In genomic region chr1:212628813-212629415, GRCh38 we compare ENCODE assay signal across 20 cellular contexts. TPM values are rescaled to one million over a fixed set of nuclear protein-coding genes. Genes with fewer than 3 reads are reported as not detected.
DNase-seq lines count a peak whose midpoint lies in the region; ATAC-seq and TF ChIP-seq lines count a peak whose summit lies in the region.
"Had no signal": no experiment of that assay in that cellular context is flagged by ENCODE, and none has a peak within 500 bp of the region (broad histone marks: within the 10 kb centered on the region; RNA-seq: fewer than 3 reads in every experiment).

No MANE protein-coding gene starts in this region.

- DNase-seq in hepatocyte (ENCODE audit: low spot score) (no peak), right lobe of liver (no peak), SK-N-SH (no peak), left cardiac atrium (no peak)
- DNase-seq in naive thymus-derived CD8-positive, alpha-beta T cell = no peak
- no peak for DNase-seq in stimulated activated effector memory CD8-positive, alpha-beta T cell treated with anti-CD3 and anti-CD28 coated beads, Interleukin-12 subunit alpha, Interleukin-12 subunit beta, amount 100 ng/mL, for 72 hours (ENCODE audit: low spot score in 2 of 2)
- DNase-seq: 8988T; ACHN; CD4-positive, CD25-positive, alpha-beta regulatory T cell; H7; MV-4-11; NCI-H1105 treated with DMSO at 0.1 percent for 48 hours; NCI-H146; NCI-H1930; NCI-H2107; NCI-H524; NCI-H748 treated with DMSO at 0.1 percent for 48 hours had no signal

- peak overlapping the region in 5 of 11 experiments; percentile 40 to 80 (median 60); a peak in 8 of 22 replicates for H3K27ac ChIP-seq in BLaER1 treated with 17β-estradiol and CSF1 and Interleukin-3, amounts not matched to agents 10 nM and 100 nM
- H3K27ac ChIP-seq in hepatocyte (peak overlapping the region; percentile 33), right lobe of liver (peak overlapping the region in 1 of 3 donors; percentile 78), SK-N-SH (ENCODE audit: low read depth in 2 of 2, low read length in 1 of 2) (no peak overlapping the region)

- H3K4me1 Mint-ChIP-seq in nephron = peaks cover 14% of the 10 kb centered on the region
- H3K4me1 Mint-ChIP-seq in naive thymus-derived CD8-positive, alpha-beta T cell = peaks cover 0 to 3% (median 0%) of the 10 kb centered on the region in 4 donors
- no peaks in the 10 kb centered on the region for H3K4me1 Mint-ChIP-seq in stimulated activated effector memory CD8-positive, alpha-beta T cell treated with anti-CD3 and anti-CD28 coated beads, Interleukin-12 subunit alpha, Interleukin-12 subunit beta, amount 100 ng/mL, for 72 hours
- H3K4me1 Mint-ChIP-seq: CD4-positive, CD25-positive, alpha-beta regulatory T cell had no signal

- POLR2A ChIA-PET in naive thymus-derived CD8-positive, alpha-beta T cell (lab: Charles Lee) = interaction anchor here (0.7 kb wide), 1 partner anchor 221 kb away, joined by 3 read pairs; no protein-coding TSS in a partner anchor
- POLR2A ChIA-PET in SK-N-SH (lab: Yijun Ruan, JAX) = interaction anchor here (1.6 kb wide), 1 partner anchor 20 kb away, joined by 10 read pairs; the partner anchor contains the start of gene ATF3

- no peaks in the 10 kb centered on the region for H3K27me3 ChIP-seq in BLaER1 treated with 17β-estradiol and CSF1 and Interleukin-3, amounts not matched to agents 10 nM and 100 nM
- H3K27me3 ChIP-seq in hepatocyte = no peaks in the 10 kb centered on the region
- no peaks in the 10 kb centered on the region for H3K27me3 ChIP-seq in right lobe of liver
- peaks cover 59% of the 10 kb centered on the region for H3K27me3 ChIP-seq in SK-N-SH (ENCODE audit: insufficient read depth)
- H3K27me3 ChIP-seq: BE2C had no signal

- H3K4me1 ChIP-seq in BLaER1 treated with 17β-estradiol and CSF1 and Interleukin-3, amounts not matched to agents 10 nM and 100 nM = peaks cover 31 to 51% (median 39%) of the 10 kb centered on the region in 10 experiments
- H3K4me1 ChIP-seq in hepatocyte (ENCODE audit: insufficient read depth) (peaks cover 15% of the 10 kb centered on the region), right lobe of liver (peaks cover 0 to 23% (median 11%) of the 10 kb centered on the region in 4 donors), SK-N-SH (ENCODE audit: control insufficient read depth in 1 of 2, insufficient read depth in 2 of 2, low read depth in 1 of 2, low read length in 1 of 2) (peaks cover 0 to 18% of the 10 kb centered on the region in 2 experiments; a peak in 1 of 4 replicates)

- H3K9me2 ChIP-seq in hepatocyte (replicated peaks; ENCODE audit: insufficient read depth) = no peaks in the 10 kb centered on the region
- no peaks in the 10 kb centered on the region for H3K9me2 ChIP-seq in SK-N-SH

- peak overlapping the region in 2 of 11 experiments; percentile 32 to 57; a peak in 3 of 22 replicates for H3K9ac ChIP-seq in BLaER1 treated with 17β-estradiol and CSF1 and Interleukin-3, amounts not matched to agents 10 nM and 100 nM
- no peak overlapping the region for H3K9ac ChIP-seq in SK-N-SH

- H3K9me3 Mint-ChIP-seq in nephron = no peaks in the 10 kb centered on the region
- no peaks in the 10 kb centered on the region for H3K9me3 Mint-ChIP-seq in naive thymus-derived CD8-positive, alpha-beta T cell
- H3K9me3 Mint-ChIP-seq in stimulated activated effector memory CD8-positive, alpha-beta T cell treated with anti-CD3 and anti-CD28 coated beads, Interleukin-12 subunit alpha, Interleukin-12 subunit beta, amount 100 ng/mL, for 72 hours = no peaks in the 10 kb centered on the region

- peak overlapping the region in 2 of 3 experiments; percentile 40 to 78 for H3K27ac Mint-ChIP-seq in nephron
- H3K27ac Mint-ChIP-seq in naive thymus-derived CD8-positive, alpha-beta T cell = no peak overlapping the region
- no peak overlapping the region for H3K27ac Mint-ChIP-seq in stimulated activated effector memory CD8-positive, alpha-beta T cell treated with anti-CD3 and anti-CD28 coated beads, Interleukin-12 subunit alpha, Interleukin-12 subunit beta, amount 100 ng/mL, for 72 hours
- H3K27ac Mint-ChIP-seq: CD4-positive, CD25-positive, alpha-beta regulatory T cell had no signal

- H3K36me3 ChIP-seq in BLaER1 treated with 17β-estradiol and CSF1 and Interleukin-3, amounts not matched to agents 10 nM and 100 nM = no peaks in the 10 kb centered on the region
- H3K36me3 ChIP-seq in hepatocyte (replicated peaks; ENCODE audit: insufficient read depth, low read depth) = no peaks in the 10 kb centered on the region
- H3K36me3 ChIP-seq in right lobe of liver = no peaks in the 10 kb centered on the region
- H3K36me3 ChIP-seq in SK-N-SH (replicated peaks in 1 of 2; ENCODE audit: control insufficient read depth in 1 of 2, insufficient read depth in 2 of 2, low read length in 1 of 2) = no peaks in the 10 kb centered on the region
- H3K36me3 ChIP-seq: BE2C had no signal

- CTCF ChIA-PET in SK-N-SH (lab: Yijun Ruan, JAX) = interaction anchor here (1.3 to 4.9 kb wide), 9 partner anchors 10 to 151 kb away, joined by 3 to 38 read pairs (median 7); partner anchors contain the start of gene ATF3

- H3K79me2 ChIP-seq in hepatocyte (no peaks in the 10 kb centered on the region), SK-N-SH (ENCODE audit: insufficient read depth) (no peaks in the 10 kb centered on the region)

- peak; percentile 56 to 74 (median 70) for ATAC-seq in right lobe of liver
- no peak for ATAC-seq in naive thymus-derived CD8-positive, alpha-beta T cell
- no peak for ATAC-seq in stimulated activated effector memory CD8-positive, alpha-beta T cell treated with anti-CD3 and anti-CD28 coated beads, Interleukin-12 subunit alpha, Interleukin-12 subunit beta, amount 100 ng/mL, for 72 hours
- ATAC-seq in left cardiac atrium = no peak

- TF ChIP-seq EP300 in SK-N-SH (IDR thresholded peaks at IDR 0.05; ENCODE audit: borderline replicate concordance in 1 of 2, low read depth in 1 of 2, low read length in 1 of 2) = no peak

- H4K20me1 ChIP-seq in BLaER1 treated with 17β-estradiol and CSF1 and Interleukin-3, amounts not matched to agents 10 nM and 100 nM = no peaks in the 10 kb centered on the region
- H4K20me1 ChIP-seq in hepatocyte (ENCODE audit: insufficient read depth, poor library complexity, severe bottlenecking) (no peaks in the 10 kb centered on the region), SK-N-SH (ENCODE audit: insufficient read depth) (no peaks in the 10 kb centered on the region)

- no peak for TF ChIP-seq POLR2A in right lobe of liver (IDR thresholded peaks at IDR 0.05)

- H3K4me2 ChIP-seq in BLaER1 treated with 17β-estradiol and CSF1 and Interleukin-3, amounts not matched to agents 10 nM and 100 nM = peak overlapping the region; percentile 44 to 90 (median 77); a peak in 18 of 22 replicates
- H3K4me2 ChIP-seq in hepatocyte (no peak overlapping the region), SK-N-SH (no peak overlapping the region)

- no peak for TF ChIP-seq RAD21 in SK-N-SH (IDR thresholded peaks at IDR 0.05; ENCODE audit: low read length)

- no peaks in the 10 kb centered on the region for H3K36me3 Mint-ChIP-seq in nephron (ENCODE audit: low read depth)
- no peaks in the 10 kb centered on the region for H3K36me3 Mint-ChIP-seq in naive thymus-derived CD8-positive, alpha-beta T cell
- no peaks in the 10 kb centered on the region for H3K36me3 Mint-ChIP-seq in stimulated activated effector memory CD8-positive, alpha-beta T cell treated with anti-CD3 and anti-CD28 coated beads, Interleukin-12 subunit alpha, Interleukin-12 subunit beta, amount 100 ng/mL, for 72 hours
- H3K36me3 Mint-ChIP-seq: CD4-positive, CD25-positive, alpha-beta regulatory T cell had no signal

- intact Hi-C loops in right lobe of liver (cut with DNase I) = loop anchor here in 1 of 2 donors (10.0 kb wide), 1 partner anchor 154 kb away; no protein-coding TSS in a partner anchor
- intact Hi-C loops in left cardiac atrium (cut with DNase I) = loop anchor here (5.0 kb wide), 1 partner anchor 152 kb away; no protein-coding TSS in a partner anchor

- H2AFZ ChIP-seq in hepatocyte (no peak overlapping the region), SK-N-SH (ENCODE audit: low read depth) (no peak overlapping the region)

- H3K9me3 ChIP-seq in BLaER1 treated with 17β-estradiol and CSF1 and Interleukin-3, amounts not matched to agents 10 nM and 100 nM (replicated peaks in 1 of 11) = peaks cover 0 to 13% (median 9%) of the 10 kb centered on the region in 11 experiments; a peak in 10 of 22 replicates
- H3K9me3 ChIP-seq in hepatocyte (ENCODE audit: low read depth) = no peaks in the 10 kb centered on the region
- H3K9me3 ChIP-seq in right lobe of liver = no peaks in the 10 kb centered on the region
- no peaks in the 10 kb centered on the region for H3K9me3 ChIP-seq in SK-N-SH
- H3K9me3 ChIP-seq: BE2C had no signal

- no peaks in the 10 kb centered on the region for H3F3A ChIP-seq in SK-N-SH (replicated peaks; ENCODE audit: insufficient read depth)

- H3K4me3 ChIP-seq in BLaER1 treated with 17β-estradiol and CSF1 and Interleukin-3, amounts not matched to agents 10 nM and 100 nM = no peak overlapping the region
- no peak overlapping the region for H3K4me3 ChIP-seq in hepatocyte
- no peak overlapping the region for H3K4me3 ChIP-seq in right lobe of liver
- H3K4me3 ChIP-seq in SK-N-SH (ENCODE audit: low read depth in 2 of 2, low read length in 1 of 2) = no peak overlapping the region

- H3K27me3 Mint-ChIP-seq in nephron (ENCODE audit: low read depth) = peaks cover 31% of the 10 kb centered on the region
- H3K27me3 Mint-ChIP-seq in naive thymus-derived CD8-positive, alpha-beta T cell = peaks cover 0 to 17% (median 6%) of the 10 kb centered on the region in 5 donors

- WGBS in hepatocyte (ENCODE audit: low lambda C conversion rate, missing lambda C conversion rate) = 75% methylated on average over 7 of the region's 7 CpGs
- WGBS in right lobe of liver (ENCODE audit: insufficient coverage, low coverage, low lambda C conversion rate, missing lambda C conversion rate) = 39% methylated on average over 7 of the region's 7 CpGs
- WGBS in SK-N-SH (ENCODE audit: low lambda C conversion rate) = 66% methylated on average over 7 of the region's 7 CpGs

- TF ChIP-seq CTCF in hepatocyte (IDR thresholded peaks at IDR 0.05; ENCODE audit: poor library complexity) = no peak
- no peak for TF ChIP-seq CTCF in right lobe of liver (IDR thresholded peaks at IDR 0.05)
- no peak for TF ChIP-seq CTCF in nephron (IDR thresholded peaks at IDR 0.05; ENCODE audit: unreplicated experiment in 3 of 3)
- TF ChIP-seq CTCF in SK-N-SH (IDR thresholded peaks at IDR 0.05) = no peak

- H3K4me3 Mint-ChIP-seq in nephron = no peak overlapping the region
- H3K4me3 Mint-ChIP-seq in naive thymus-derived CD8-positive, alpha-beta T cell = no peak overlapping the region
- H3K4me3 Mint-ChIP-seq in stimulated activated effector memory CD8-positive, alpha-beta T cell treated with anti-CD3 and anti-CD28 coated beads, Interleukin-12 subunit alpha, Interleukin-12 subunit beta, amount 100 ng/mL, for 72 hours = no peak overlapping the region
- H3K4me3 Mint-ChIP-seq: CD4-positive, CD25-positive, alpha-beta regulatory T cell had no signal

RNA-seq across cellular contexts. Expression of gene ATF3, which starts 20.4 kb away (rescaled TPM):
- total RNA-seq in hepatocyte (128 TPM in 2 replicates), right lobe of liver (10 to 100 TPM in 5 of 6 experiments, 1 to 10 TPM in 1; 3.7 to 77.2 (median 15.1) TPM), left cardiac atrium (10 to 100 TPM; 19.2 to 30.7 TPM)
- polyA plus RNA-seq in hepatocyte (129 and 178 TPM in 2 replicates), SK-N-SH (2012; rRNA removed) (29.7 TPM in 2 replicates)
- 1 to 10 TPM; 1.4 to 1.8 TPM for total RNA-seq in naive thymus-derived CD8-positive, alpha-beta T cell
- not detected for polyA plus RNA-seq in naive thymus-derived CD8-positive, alpha-beta T cell
- polyA plus RNA-seq in SK-N-SH (2012; cell fraction: cytosol; rRNA removed) = 16.4 and 25.6 TPM in 2 replicates
- polyA plus RNA-seq in SK-N-SH (2012; cell fraction: nucleus; rRNA removed) = 75.2 and 130 TPM in 2 replicates

Comparison
In these comparisons a context has a peak if more than half of its experiments do, and no peak if none do; other contexts are left out.
1. H3K4me2 ChIP-seq: peak in BLaER1 treated with 17β-estradiol and CSF1 and Interleukin-3, amounts not matched to agents 10 nM and 100 nM (11 of 11); none in hepatocyte (single experiment) and SK-N-SH (single experiment).
2. ATAC-seq: peak in right lobe of liver (4 of 4); none in naive thymus-derived CD8-positive, alpha-beta T cell (0 of 2), stimulated activated effector memory CD8-positive, alpha-beta T cell treated with anti-CD3 and anti-CD28 coated beads, Interleukin-12 subunit alpha, Interleukin-12 subunit beta, amount 100 ng/mL, for 72 hours (single experiment) and left cardiac atrium (0 of 2).
3. H3K27ac Mint-ChIP-seq: peak in nephron (2 of 3); none in naive thymus-derived CD8-positive, alpha-beta T cell (0 of 10) and stimulated activated effector memory CD8-positive, alpha-beta T cell treated with anti-CD3 and anti-CD28 coated beads, Interleukin-12 subunit alpha, Interleukin-12 subunit beta, amount 100 ng/mL, for 72 hours (single experiment).